ENCODE assay signal across 23 cellular contexts in the genomic region with DNA sequence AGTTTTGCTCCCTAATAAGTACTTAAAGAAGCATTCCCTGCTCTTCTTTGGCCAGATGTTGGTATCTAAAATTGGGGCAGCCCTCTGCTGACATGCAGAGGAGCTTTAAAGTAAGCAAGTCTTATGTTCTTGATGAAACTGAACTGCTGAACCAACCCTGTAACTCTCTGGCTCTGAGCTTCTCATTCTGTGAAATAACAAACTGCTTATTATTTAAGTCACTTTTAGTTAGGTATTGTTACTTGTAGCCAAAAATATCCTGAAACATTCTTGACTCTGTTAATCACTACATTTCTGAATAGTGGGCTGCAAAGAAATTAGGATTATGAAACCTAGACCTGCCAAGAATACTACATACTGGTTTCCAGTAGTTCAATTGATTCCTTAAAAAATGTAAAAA. TPM values are rescaled to one million over a fixed set of nuclear protein-coding genes. Genes with fewer than 3 reads are reported as not detected.
DNase-seq lines count a peak whose midpoint lies in the region; ATAC-seq, FAIRE-seq and TF ChIP-seq lines count a peak whose summit lies in the region.
"Had no signal": no experiment of that assay in that cellular context is flagged by ENCODE, and none has a peak within 500 bp of the region (broad histone marks: within the 10 kb centered on the region; RNA-seq: fewer than 3 reads in every experiment).

No MANE protein-coding gene starts in this region.

- no TSS peak for BruUV-seq in GM12878 (replicated peaks; lab: Mats Ljungman, UMichigan)

- H2AFZ ChIP-seq in GM12878 (ENCODE audit: control insufficient read depth, low read depth, low read length) = no peak overlapping the region

- H3K27me3 ChIP-seq in GM12878 (replicated peaks in 1 of 2; ENCODE audit: control insufficient read depth in 2 of 2, insufficient read depth in 2 of 2, low read length in 1 of 2) (no peaks in the 10 kb centered on the region), esophagus muscularis mucosa (no peaks in the 10 kb centered on the region)
- no peaks in the 10 kb centered on the region for H3K27me3 ChIP-seq in effector memory CD4-positive, alpha-beta T cell (replicated peaks; ENCODE audit: control insufficient read depth, insufficient read depth, low read length, poor library complexity, severe bottlenecking)
- H3K27me3 ChIP-seq: vagina had no signal

- H3K4me3 ChIP-seq in A549 (no peak overlapping the region), GM12878 (no peak overlapping the region), esophagus muscularis mucosa (no peak overlapping the region)
- no peak overlapping the region for H3K4me3 ChIP-seq in effector memory CD4-positive, alpha-beta T cell (ENCODE audit: insufficient read depth, low read depth, low read length, poor library complexity, severe bottlenecking)
- H3K4me3 ChIP-seq: lung, vagina had no signal

- H3K4me1 ChIP-seq in A549 (peaks cover 48% of the 10 kb centered on the region), GM12878 (ENCODE audit: control insufficient read depth, insufficient read depth, low read length) (peaks cover 3% of the 10 kb centered on the region), esophagus muscularis mucosa (peaks cover 29 to 94% (median 87%) of the 10 kb centered on the region in 4 donors)
- H3K4me1 ChIP-seq in effector memory CD4-positive, alpha-beta T cell (ENCODE audit: control insufficient read depth, insufficient read depth, low read length, poor library complexity, severe bottlenecking) = peaks cover 17% of the 10 kb centered on the region

- H3K4me3 Mint-ChIP-seq in naive B cell = no peak overlapping the region
- H3K4me3 Mint-ChIP-seq: neural crest cell; stimulated activated naive CD8-positive, alpha-beta T cell treated with anti-CD3 and anti-CD28 coated beads, Interleukin-15, Interleukin-2, amounts not matched to agents 100 ng/mL and 50 ng/mL, for 24 hours had no signal

- RAD21 ChIA-PET in GM12878 (lab: Charles Lee; ENCODE audit: unreplicated experiment) = interaction anchor here (1.3 to 2.4 kb wide), 3 partner anchors 8 to 16 kb away, joined by 4 to 10 read pairs (median 6); a partner anchor contains a TSS

- TF ChIP-seq EP300 in A549 (IDR thresholded peaks at IDR 0.05) (no peak), GM12878 (IDR thresholded peaks at IDR 0.05; ENCODE audit: borderline replicate concordance in 1 of 2, control insufficient read depth in 1 of 2, low read depth in 2 of 2, low read length in 2 of 2) (no peak), esophagus muscularis mucosa (IDR thresholded peaks at IDR 0.05) (no peak)

- peak overlapping the region; percentile 22; the same call in 1 of the 3 replicates for H3K4me2 ChIP-seq in A549
- H3K4me2 ChIP-seq in GM12878 (ENCODE audit: control insufficient read depth, insufficient read depth) = 0 out of 2 replicates have a peak overlapping the region, but pooled peaks have one; percentile 1

- H3K36me3 Mint-ChIP-seq in naive B cell = peaks cover 6 to 8% of the 10 kb centered on the region in 2 donors

- H3K27ac ChIP-seq in A549 (no peak overlapping the region), GM12878 (ENCODE audit: control insufficient read depth, insufficient read depth) (no peak overlapping the region; the same call in 1 of the 2 replicates), esophagus muscularis mucosa (replicated peaks in 1 of 4) (peak overlapping the region in 2 of 4 donors; percentile 4 to 39)
- H3K27ac ChIP-seq in effector memory CD4-positive, alpha-beta T cell (ENCODE audit: insufficient read depth, low read length, poor library complexity, severe bottlenecking) = no peak overlapping the region
- H3K27ac ChIP-seq: vagina had no signal

- no peak overlapping the region for H3K9ac ChIP-seq in GM12878 (ENCODE audit: control insufficient read depth, insufficient read depth, low read length)

- peaks cover 48 to 79% (median 75%) of the 10 kb centered on the region in 3 donors for H3K4me1 Mint-ChIP-seq in naive B cell

- TF ChIP-seq RAD21 in A549 (conservative IDR thresholded peaks at IDR 0.05 in 1 of 2, IDR thresholded peaks at IDR 0.05 in 1 of 2) (no peak), GM12878 (IDR thresholded peaks at IDR 0.05; ENCODE audit: insufficient read depth, low read depth, low read length) (no peak)

- peak overlapping the region in 4 of 6 donors; percentile 26 to 81 (median 48) for H3K27ac Mint-ChIP-seq in naive B cell

- intact Hi-C loops in GM12878 (cut with micrococcal nuclease; ENCODE audit: unreplicated experiment) (no loop called here), esophagus muscularis mucosa (cut with DNase I) (no loop called here)

- POLR2A ChIA-PET in A549 (lab: Yijun Ruan, JAX) = no interaction called here
- POLR2A ChIA-PET in GM12878 (lab: Charles Lee) = interaction anchor here (0.9 to 1.5 kb wide), 2 partner anchors 13 to 16 kb away, joined by 3 to 5 read pairs; no protein-coding TSS in a partner anchor

- H4K20me1 ChIP-seq in GM12878 (ENCODE audit: control insufficient read depth, insufficient read depth) = no peaks in the 10 kb centered on the region; the same call in 1 of the 2 replicates

- ATAC-seq in A549 = no peak
- no peak for ATAC-seq in GM12878
- peak; percentile 20 to 24 for ATAC-seq in naive B cell (ENCODE audit: low read depth in 2 of 2)
- ATAC-seq in GM19023 (IDR thresholded peaks at IDR 0.05; ENCODE audit: unreplicated experiment) = no peak
- no peak for ATAC-seq in HG03175 (IDR thresholded peaks at IDR 0.05; ENCODE audit: unreplicated experiment)

- H3K9me3 Mint-ChIP-seq in naive B cell = no peaks in the 10 kb centered on the region
- H3K9me3 Mint-ChIP-seq: neural crest cell; stimulated activated naive CD8-positive, alpha-beta T cell treated with anti-CD3 and anti-CD28 coated beads, Interleukin-15, Interleukin-2, amounts not matched to agents 100 ng/mL and 50 ng/mL, for 24 hours had no signal

- in situ Hi-C loops in GM12878 (cut with MboI) = no loop called here

- H3K79me2 ChIP-seq in GM12878 (ENCODE audit: control insufficient read depth, insufficient read depth, low read length) = peaks cover 97% of the 10 kb centered on the region

- no peaks in the 10 kb centered on the region for H3K9me3 ChIP-seq in A549
- no peaks in the 10 kb centered on the region; the same call in 1 of the 3 replicates for H3K9me3 ChIP-seq in GM12878 (replicated peaks; ENCODE audit: control insufficient read depth, insufficient read depth, low read length)
- H3K9me3 ChIP-seq in effector memory CD4-positive, alpha-beta T cell (ENCODE audit: control insufficient read depth, low read length) = no peaks in the 10 kb centered on the region
- H3K9me3 ChIP-seq in esophagus muscularis mucosa = no peaks in the 10 kb centered on the region
- H3K9me3 ChIP-seq: vagina had no signal

- FAIRE-seq in A549 (lab: Jason Lieb, UNC) (no peak), GM12878 (lab: Jason Lieb, UNC) (no peak)
- FAIRE-seq: colon, endothelial cell of umbilical vein, GM12892 had no signal

- H3K36me3 ChIP-seq in GM12878 (ENCODE audit: control insufficient read depth in 2 of 2, insufficient read depth in 2 of 2, low read length in 1 of 2) (peaks cover 0 to 9% of the 10 kb centered on the region in 2 experiments; a peak in 2 of 4 replicates), esophagus muscularis mucosa (no peaks in the 10 kb centered on the region)
- no peaks in the 10 kb centered on the region for H3K36me3 ChIP-seq in effector memory CD4-positive, alpha-beta T cell (ENCODE audit: control insufficient read depth, insufficient read depth, low read length)
- H3K36me3 ChIP-seq: vagina had no signal

- TF ChIP-seq CTCF in A549 (IDR thresholded peaks at IDR 0.05) (no peak), GM12878 (IDR thresholded peaks at IDR 0.05 in 2 of 3, conservative IDR thresholded peaks at IDR 0.05 in 1 of 3; ENCODE audit: control insufficient read depth in 2 of 3, extremely low read depth in 1 of 3, insufficient read depth in 1 of 3, low read depth in 3 of 3, low read length in 3 of 3) (no peak), esophagus muscularis mucosa (IDR thresholded peaks at IDR 0.05) (no peak)

- TF ChIP-seq POLR2A in A549 (IDR thresholded peaks at IDR 0.05; ENCODE audit: low read length) = no peak
- no peak for TF ChIP-seq POLR2A in GM12878 (IDR thresholded peaks at IDR 0.05; ENCODE audit: low read depth, low read length)
- no peak for TF ChIP-seq POLR2A in esophagus muscularis mucosa (IDR thresholded peaks at IDR 0.05; ENCODE audit: low read depth)

- SMC1A ChIA-PET in GM12878 (lab: Charles Lee; ENCODE audit: uncharacterized antibody, unreplicated experiment) = interaction anchor here (1.0 to 1.9 kb wide), 7 partner anchors 8 to 41 kb away, joined by 3 to 11 read pairs (median 4); no protein-coding TSS in a partner anchor

- CTCF ChIA-PET in A549 (lab: Yijun Ruan, JAX) = interaction anchor here (0.7 to 1.8 kb wide), 7 partner anchors 9 to 139 kb away, joined by 3 to 7 read pairs (median 5); a partner anchor contains a TSS
- CTCF ChIA-PET in GM12878 (lab: Yijun Ruan, JAX) = interaction anchor here (0.9 to 2.7 kb wide), 11 partner anchors 8 to 55 kb away, joined by 3 to 12 read pairs (median 4); no protein-coding TSS in a partner anchor

- H3K27me3 Mint-ChIP-seq in naive B cell = no peaks in the 10 kb centered on the region
- H3K27me3 Mint-ChIP-seq: stimulated activated naive CD8-positive, alpha-beta T cell treated with anti-CD3 and anti-CD28 coated beads, Interleukin-15, Interleukin-2, amounts not matched to agents 100 ng/mL and 50 ng/mL, for 24 hours had no signal

- no peak for DNase-seq in A549 (ENCODE audit: low read depth in 1 of 2, low spot score in 1 of 2)
- peak; percentile 16 for DNase-seq in EL
- no peak for DNase-seq in GM12878 (ENCODE audit: low read depth, low spot score)
- DNase-seq in naive B cell = no peak
- no peak for DNase-seq in effector memory CD4-positive, alpha-beta T cell
- DNase-seq in esophagus muscularis mucosa (ENCODE audit: extremely low spot score) = no peak
- DNase-seq: activated CD4-positive, CD25-positive, alpha-beta regulatory T cell; activated effector memory CD4-positive, alpha-beta T cell treated with Interleukin-2 at 50 U/mL for 16 hours; amygdala; GDM1; NCI-H2107; NCI-H524 treated with DMSO at 0.1 percent for 48 hours; retina; SIG-M5 had no signal

RNA-seq across cellular contexts. Expression of a gene that starts 15.5 kb away (rescaled TPM):
- 27.3 and 30.7 TPM in 2 replicates for polyA plus RNA-seq in A549 (2011; rRNA removed)
- 9.0 and 11.2 TPM in 2 replicates for polyA plus RNA-seq in A549 (2012; cell fraction: cytosol; rRNA removed)
- polyA plus RNA-seq in A549 (2012; cell fraction: nucleus; rRNA removed) = 5.0 and 9.5 TPM in 2 replicates
- 53.7 to 55.1 TPM (median 54.4 TPM) in 3 replicates for polyA plus RNA-seq in A549 (2017; fragmentation: RNase III; extraction: RNeasy Plus Mini Kit Qiagen cat#74134 plus additional on column Dnase treatment)
- polyA minus RNA-seq in A549 (2011; rRNA and poly(A)+ RNA removed) = 15.5 and 18.2 TPM in 2 replicates
- 13.2 and 14.7 TPM in 2 replicates for total RNA-seq in GM12878 (2013; cell fraction: nucleolus; rRNA removed)
- total RNA-seq in GM12878 (2014; rRNA removed) = 15.3 and 16.2 TPM in 2 replicates
- 25.7 and 26.1 TPM in 2 replicates for total RNA-seq in GM12878 (2014; rRNA removed; fragmentation: Illumina TruSeq; extraction: Trizol)
- total RNA-seq in GM12878 (2021) = 61.0 and 62.5 TPM in 2 replicates
- 20.5 TPM for polyA plus RNA-seq in GM12878 (2011; ENCODE audit: low read depth)
- polyA plus RNA-seq in GM12878 (2011; rRNA removed) = 16.3 and 26.3 TPM in 2 replicates
- 5.5 and 9.1 TPM in 2 replicates for polyA plus RNA-seq in GM12878 (2011; cell fraction: cytosol; rRNA removed)
- 5.3 and 7.9 TPM in 2 replicates for polyA plus RNA-seq in GM12878 (2011; cell fraction: nucleus; rRNA removed)
- 30.7 and 36.5 TPM in 2 replicates for polyA plus RNA-seq in GM12878 (2012)
- polyA plus RNA-seq in GM12878 (2014; fragmentation: Illumina TruSeq; extraction: Trizol) = 43.0 and 55.7 TPM in 2 replicates
- 1 to 10 TPM; 5.4 to 9.7 TPM for polyA plus RNA-seq in GM12878 (2014; fragmentation: Nextera tagmentation; extraction: Ambion mirVana)
- 18.5 TPM in 2 replicates for polyA plus RNA-seq in GM12878 (2014; rRNA removed)
- 1 to 10 TPM; 1.5 to 6.2 TPM for polyA plus RNA-seq in GM12878 (2016; fragmentation: Nextera tagmentation; extraction: Ambion mirVana)
- 13.3 and 19.5 TPM in 2 replicates for polyA minus RNA-seq in GM12878 (2011; rRNA and poly(A)+ RNA removed)
- polyA minus RNA-seq in GM12878 (2011; cell fraction: cytosol; rRNA and poly(A)+ RNA removed) = 15.0 and 16.9 TPM in 2 replicates
- 4.8 and 8.7 TPM in 2 replicates for polyA minus RNA-seq in GM12878 (2011; cell fraction: nucleus; rRNA and poly(A)+ RNA removed)
- 10 to 100 TPM in 1 of 6 donors, 1 to 10 TPM in 5; 1.4 to 11.2 (median 6.6) TPM for polyA plus RNA-seq in naive B cell (ENCODE audit: low read depth in 6 of 6)
- 10 to 100 TPM; 19.3 to 28.0 (median 25.7) TPM for total RNA-seq in esophagus muscularis mucosa

Comparison
In these comparisons a context has a peak if more than half of its experiments do, and no peak if none do; other contexts are left out.
1. ATAC-seq: peak in naive B cell (2 of 2); none in A549 (0 of 2), GM12878 (single experiment), GM19023 (single experiment) and HG03175 (single experiment).